ENCODE assay signal across 9 cellular contexts in genomic region chrX:12999422-12999821, GRCh38. TPM values are rescaled to one million over a fixed set of nuclear protein-coding genes. Genes with fewer than 3 reads are reported as not detected.
DNase-seq lines count a peak whose midpoint lies in the region; ATAC-seq and TF ChIP-seq lines count a peak whose summit lies in the region.
"Had no signal": no experiment of that assay in that cellular context is flagged by ENCODE, and none has a peak within 500 bp of the region (broad histone marks: within the 10 kb centered on the region; RNA-seq: fewer than 3 reads in every experiment).

No MANE protein-coding gene starts in this region.

- intact Hi-C loops in Right ventricle myocardium superior (cut with DNase I): no loop called here

- no peak overlapping the region for H3K4me3 ChIP-seq in neuron (ENCODE audit: low read length)

- DNase-seq in activated CD4-positive, alpha-beta T cell treated with anti-CD3 and anti-CD28 coated beads, Interleukin-2, amount 50 U/mL, for 48 hours: peak; percentile 43 to 61
- DNase-seq in omental fat pad (ENCODE audit: low spot score) (no peak), DMS79 (lab: John Stamatoyannopoulos, UW) (no peak), Right ventricle myocardium superior (no peak)

- peak; percentile 31 for ATAC-seq in GM18861 (IDR thresholded peaks at IDR 0.05; ENCODE audit: unreplicated experiment)
- ATAC-seq in HG03025 (IDR thresholded peaks at IDR 0.05; ENCODE audit: low FRiP score, unreplicated experiment): peak; percentile 45
- no peak for ATAC-seq in omental fat pad (ENCODE audit: low FRiP score)
- no peak for ATAC-seq in Right ventricle myocardium superior (ENCODE audit: poor library complexity)
- ATAC-seq in HG03139 (IDR thresholded peaks at IDR 0.05; ENCODE audit: unreplicated experiment): no peak

- H3K27me3 ChIP-seq in neuron (ENCODE audit: insufficient read depth, low read length): no peaks in the 10 kb centered on the region

- TF ChIP-seq CTCF in omental fat pad (IDR thresholded peaks at IDR 0.05): no peak

- no peaks in the 10 kb centered on the region for H3K9me3 ChIP-seq in neuron (ENCODE audit: low read length)
- H3K9me3 ChIP-seq: thoracic aorta had no signal

- no peaks in the 10 kb centered on the region for H3K36me3 ChIP-seq in neuron (ENCODE audit: insufficient read depth, low read length)
- H3K36me3 ChIP-seq: thoracic aorta had no signal

- peak overlapping the region; percentile 65 for H2AFZ ChIP-seq in neuron (ENCODE audit: low read depth, low read length)

- peaks cover 24% of the 10 kb centered on the region for H3K4me1 ChIP-seq in neuron (ENCODE audit: insufficient read depth, low read length)

RNA-seq across cellular contexts. Expression of gene TMSB4X, which starts 24.5 kb away (rescaled TPM):
- total RNA-seq in omental fat pad (1,000 to 10,000 TPM; 3,948 to 5,890 (median 5,138) TPM), Right ventricle myocardium superior (875 TPM)

RNA-seq across cellular contexts. Expression of gene FAM9C, which starts 45.0 kb away (rescaled TPM):
- total RNA-seq in omental fat pad: not detected
- total RNA-seq in Right ventricle myocardium superior: 0.35 TPM
- total RNA-seq: thoracic aorta had no signal

Comparison
In these comparisons a context has a peak if more than half of its experiments do, and no peak if none do; other contexts are left out.
1. ATAC-seq: peak in GM18861 (single experiment) and HG03025 (single experiment); none in omental fat pad (single experiment), Right ventricle myocardium superior (single experiment) and HG03139 (single experiment).
2. DNase-seq: peak in activated CD4-positive, alpha-beta T cell treated with anti-CD3 and anti-CD28 coated beads, Interleukin-2, amount 50 U/mL, for 48 hours (2 of 2); none in omental fat pad (single experiment), DMS79 (single experiment) and Right ventricle myocardium superior (single experiment).